Comparison of ENCODE assay signal across 1 cellular context in the genomic region with DNA sequence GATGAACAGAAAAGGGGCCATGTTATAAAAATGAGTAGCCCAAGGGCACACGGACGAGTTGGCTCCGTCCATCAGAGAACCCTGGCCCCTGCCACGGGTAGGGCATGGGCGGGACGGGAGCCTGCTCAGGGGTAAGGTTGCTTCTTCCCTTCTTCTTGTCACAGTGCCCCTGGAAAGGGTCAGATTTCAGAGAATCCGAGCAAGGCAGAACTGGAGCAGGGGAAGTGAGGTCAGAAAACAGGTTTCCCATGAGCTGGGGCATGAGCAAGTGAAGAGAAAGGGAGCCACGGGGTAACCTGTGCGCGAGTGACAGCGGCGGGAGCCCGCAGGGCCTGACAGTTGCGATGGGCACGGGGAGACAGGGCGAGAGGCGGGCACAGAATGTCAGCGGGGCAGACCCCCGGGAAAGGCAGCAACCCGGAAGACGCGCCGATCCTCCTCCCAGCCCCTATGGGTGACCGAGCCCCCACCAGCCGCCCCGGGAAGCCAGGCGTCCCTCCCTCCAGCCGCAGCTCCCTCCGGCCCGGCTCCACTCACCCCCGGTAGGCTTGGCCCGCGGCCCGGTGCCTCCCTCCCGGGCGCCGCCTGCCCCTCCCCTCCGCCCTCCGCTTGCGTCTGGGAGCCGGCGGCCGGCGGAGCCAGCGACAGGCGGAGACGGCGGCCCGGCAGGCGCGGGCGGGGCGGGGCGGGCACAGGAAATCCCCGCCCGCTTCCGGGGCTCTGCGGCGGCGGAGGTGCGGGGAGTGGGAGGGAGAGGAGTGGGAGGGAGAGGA.
TF ChIP-seq lines count a peak whose summit lies in the region.

ZNF641 (minus strand) TSS at position 671 of the 773 bp plus-strand sequence. CDS start 2,829 bp downstream, outside the sequence.

TF ChIP-seq in HepG2, 621 proteins besides CTCF, POLR2A, EP300 and RAD21 (continued from another document and continues in another):
- TF ChIP-seq FLYWCH1 (CRISPR knock-in tag; IDR thresholded peaks at IDR 0.05), result no peak
- TF ChIP-seq PHF20 (CRISPR knock-in tag; IDR thresholded peaks at IDR 0.05), result peak; percentile 39; the same call in 1 of the 2 replicates
- 0 out of 2 replicates have a peak, but pooled peaks have one; percentile 40 for TF ChIP-seq ZSCAN21 (CRISPR knock-in tag; IDR thresholded peaks at IDR 0.05; ENCODE audit: borderline replicate concordance)
- TF ChIP-seq SAP130 (CRISPR knock-in tag; IDR thresholded peaks at IDR 0.05; ENCODE audit: low read depth), result peak; percentile 38
- TF ChIP-seq ISL2 (CRISPR knock-in tag; IDR thresholded peaks at IDR 0.05), result no peak
- peak; percentile 81 for TF ChIP-seq SKI (IDR thresholded peaks at IDR 0.05; ENCODE audit: partially characterized antibody)
- TF ChIP-seq SP4 (CRISPR knock-in tag; IDR thresholded peaks at IDR 0.05), result peak; percentile 56
- TF ChIP-seq, protein P1, sequence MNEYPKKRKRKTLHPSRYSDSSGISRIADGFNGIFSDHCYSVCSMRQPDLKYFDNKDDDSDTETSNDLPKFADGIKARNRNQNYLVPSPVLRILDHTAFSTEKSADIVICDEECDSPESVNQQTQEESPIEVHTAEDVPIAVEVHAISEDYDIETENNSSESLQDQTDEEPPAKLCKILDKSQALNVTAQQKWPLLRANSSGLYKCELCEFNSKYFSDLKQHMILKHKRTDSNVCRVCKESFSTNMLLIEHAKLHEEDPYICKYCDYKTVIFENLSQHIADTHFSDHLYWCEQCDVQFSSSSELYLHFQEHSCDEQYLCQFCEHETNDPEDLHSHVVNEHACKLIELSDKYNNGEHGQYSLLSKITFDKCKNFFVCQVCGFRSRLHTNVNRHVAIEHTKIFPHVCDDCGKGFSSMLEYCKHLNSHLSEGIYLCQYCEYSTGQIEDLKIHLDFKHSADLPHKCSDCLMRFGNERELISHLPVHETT (CRISPR knock-in tag; conservative IDR thresholded peaks at IDR 0.05), result peak; percentile 44; the same call in 1 of the 2 replicates
- peak; percentile 80 for TF ChIP-seq ZNF441 (CRISPR knock-in tag; IDR thresholded peaks at IDR 0.05; ENCODE audit: borderline replicate concordance)
- TF ChIP-seq FOXK2 (IDR thresholded peaks at IDR 0.05), result no peak
- no peak for TF ChIP-seq ZNF564 (CRISPR knock-in tag; IDR thresholded peaks at IDR 0.05)
- peak; percentile 21; the same call in 1 of the 2 replicates for TF ChIP-seq ZFP82 (CRISPR knock-in tag; IDR thresholded peaks at IDR 0.05; ENCODE audit: borderline replicate concordance)
- TF ChIP-seq ZHX1 (CRISPR knock-in tag; IDR thresholded peaks at IDR 0.05; ENCODE audit: low read depth), result no peak
- TF ChIP-seq, protein P2, sequence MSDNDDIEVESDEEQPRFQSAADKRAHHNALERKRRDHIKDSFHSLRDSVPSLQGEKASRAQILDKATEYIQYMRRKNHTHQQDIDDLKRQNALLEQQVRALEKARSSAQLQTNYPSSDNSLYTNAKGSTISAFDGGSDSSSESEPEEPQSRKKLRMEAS (IDR thresholded peaks at IDR 0.05), result peak; percentile 28; the same call in 1 of the 2 replicates
- peak; percentile 41 for TF ChIP-seq HDAC1 (CRISPR knock-in tag; IDR thresholded peaks at IDR 0.05)
- no peak; the same call in 1 of the 2 replicates for TF ChIP-seq UBTF (CRISPR knock-in tag; IDR thresholded peaks at IDR 0.05)
- TF ChIP-seq FOXC1 (CRISPR knock-in tag; IDR thresholded peaks at IDR 0.05; ENCODE audit: borderline replicate concordance), result peak; percentile 42; the same call in 1 of the 2 replicates
- 0 out of 2 replicates have a peak, but pooled peaks have one; percentile 9 for TF ChIP-seq ZNF350 (CRISPR knock-in tag; IDR thresholded peaks at IDR 0.05; ENCODE audit: borderline replicate concordance, low read depth)
- TF ChIP-seq ZNF234 (CRISPR knock-in tag; conservative IDR thresholded peaks at IDR 0.05), result no peak
- TF ChIP-seq ZBTB21 (CRISPR knock-in tag; IDR thresholded peaks at IDR 0.05), result 0 out of 2 replicates have a peak, but pooled peaks have one; percentile 21
- TF ChIP-seq, protein P3, sequence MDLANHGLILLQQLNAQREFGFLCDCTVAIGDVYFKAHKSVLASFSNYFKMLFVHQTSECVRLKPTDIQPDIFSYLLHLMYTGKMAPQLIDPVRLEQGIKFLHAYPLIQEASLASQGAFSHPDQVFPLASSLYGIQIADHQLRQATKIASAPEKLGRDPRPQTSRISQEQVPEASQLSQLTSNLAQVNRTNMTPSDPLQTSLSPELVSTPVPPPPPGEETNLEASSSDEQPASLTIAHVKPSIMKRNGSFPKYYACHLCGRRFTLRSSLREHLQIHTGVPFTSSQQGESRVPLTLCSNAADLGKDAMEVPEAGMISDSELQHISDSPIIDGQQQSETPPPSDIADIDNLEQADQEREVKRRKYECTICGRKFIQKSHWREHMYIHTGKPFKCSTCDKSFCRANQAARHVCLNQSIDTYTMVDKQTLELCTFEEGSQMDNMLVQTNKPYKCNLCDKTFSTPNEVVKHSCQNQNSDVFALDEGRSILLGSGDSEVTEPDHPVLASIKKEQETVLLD (CRISPR knock-in tag; IDR thresholded peaks at IDR 0.05; ENCODE audit: low read depth), result peak; percentile 79; the same call in 1 of the 2 replicates
- TF ChIP-seq FIP1L1 (IDR thresholded peaks at IDR 0.05; ENCODE audit: borderline replicate concordance, insufficient read depth, low read depth, low read length), result no peak
- TF ChIP-seq, protein P4, sequence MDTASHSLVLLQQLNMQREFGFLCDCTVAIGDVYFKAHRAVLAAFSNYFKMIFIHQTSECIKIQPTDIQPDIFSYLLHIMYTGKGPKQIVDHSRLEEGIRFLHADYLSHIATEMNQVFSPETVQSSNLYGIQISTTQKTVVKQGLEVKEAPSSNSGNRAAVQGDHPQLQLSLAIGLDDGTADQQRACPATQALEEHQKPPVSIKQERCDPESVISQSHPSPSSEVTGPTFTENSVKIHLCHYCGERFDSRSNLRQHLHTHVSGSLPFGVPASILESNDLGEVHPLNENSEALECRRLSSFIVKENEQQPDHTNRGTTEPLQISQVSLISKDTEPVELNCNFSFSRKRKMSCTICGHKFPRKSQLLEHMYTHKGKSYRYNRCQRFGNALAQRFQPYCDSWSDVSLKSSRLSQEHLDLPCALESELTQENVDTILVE (CRISPR knock-in tag; IDR thresholded peaks at IDR 0.05), result peak; percentile 34; the same call in 1 of the 2 replicates
- TF ChIP-seq BRF2 (CRISPR knock-in tag; IDR thresholded peaks at IDR 0.05), result 0 out of 2 replicates have a peak, but pooled peaks have one; percentile 33
- peak; percentile 61 for TF ChIP-seq GABPA (IDR thresholded peaks at IDR 0.05; ENCODE audit: low read depth, low read length)
- peak; percentile 44; the same call in 1 of the 2 replicates for TF ChIP-seq GABPA (CRISPR knock-in tag; IDR thresholded peaks at IDR 0.05; ENCODE audit: low read depth)
- peak; percentile 16; the same call in 1 of the 2 replicates for TF ChIP-seq SP2 (CRISPR knock-in tag; IDR thresholded peaks at IDR 0.05)
- TF ChIP-seq GABPB1 (CRISPR knock-in tag; IDR thresholded peaks at IDR 0.05), result peak; percentile 74; the same call in 1 of the 2 replicates
- TF ChIP-seq SP5 (CRISPR knock-in tag; IDR thresholded peaks at IDR 0.05; ENCODE audit: borderline replicate concordance, low read depth), result peak; percentile 57; the same call in 1 of the 2 replicates
- 0 out of 2 replicates have a peak, but pooled peaks have one; percentile 41 for TF ChIP-seq ZFP91 (CRISPR knock-in tag; IDR thresholded peaks at IDR 0.05; ENCODE audit: borderline replicate concordance)
- no peak for TF ChIP-seq MAZ (IDR thresholded peaks at IDR 0.05; ENCODE audit: borderline replicate concordance, low read depth, low read length)
- TF ChIP-seq MAZ (CRISPR knock-in tag; IDR thresholded peaks at IDR 0.05; ENCODE audit: low read depth), result peak; percentile 69; the same call in 1 of the 2 replicates
- TF ChIP-seq SPEN (CRISPR knock-in tag; IDR thresholded peaks at IDR 0.05; ENCODE audit: low read depth), result peak; percentile 49; the same call in 1 of the 2 replicates
- TF ChIP-seq ZGPAT (CRISPR knock-in tag; IDR thresholded peaks at IDR 0.05), result 0 out of 2 replicates have a peak, but pooled peaks have one; percentile 16
- TF ChIP-seq ZNF501 (CRISPR knock-in tag; IDR thresholded peaks at IDR 0.05), result 0 out of 2 replicates have a peak, but pooled peaks have one; percentile 40
- TF ChIP-seq ERF (CRISPR knock-in tag; IDR thresholded peaks at IDR 0.05), result 0 out of 2 replicates have a peak, but pooled peaks have one; percentile 14
- peak; percentile 19 for TF ChIP-seq THAP11 (CRISPR knock-in tag; IDR thresholded peaks at IDR 0.05)
- TF ChIP-seq ZBTB34 (CRISPR knock-in tag; IDR thresholded peaks at IDR 0.05), result 0 out of 2 replicates have a peak, but pooled peaks have one; percentile 38
- 0 out of 2 replicates have a peak, but pooled peaks have one; percentile 35 for TF ChIP-seq PHF8 (CRISPR knock-in tag; IDR thresholded peaks at IDR 0.05)
- 0 out of 2 replicates have a peak, but pooled peaks have one; percentile 33 for TF ChIP-seq MEIS1 (CRISPR knock-in tag; IDR thresholded peaks at IDR 0.05; ENCODE audit: borderline replicate concordance)
- TF ChIP-seq ZNF543 (CRISPR knock-in tag; IDR thresholded peaks at IDR 0.05), result 0 out of 2 replicates have a peak, but pooled peaks have one; percentile 68
